In genomic region chr15:87207945-87208580, GRCh38 we compare ENCODE assay signal across 16 cellular contexts.
A peak's percentile ranks its signal among the peaks of the same experiment; 100 is the strongest.
DNase-seq lines count a peak whose midpoint lies in the region; ATAC-seq and TF ChIP-seq lines count a peak whose summit lies in the region.
"Had no signal": no experiment of that assay in that cellular context is flagged by ENCODE, and none has a peak within 500 bp of the region (broad histone marks: within the 10 kb centered on the region; RNA-seq: fewer than 3 reads in every experiment).

No MANE protein-coding gene starts in this region.

- H3F3A ChIP-seq in GM23248 (ENCODE audit: insufficient read depth), result no peaks in the 10 kb centered on the region
- H3F3A ChIP-seq in smooth muscle cell (ENCODE audit: low read depth), result no peaks in the 10 kb centered on the region

- peak; percentile 90 for ATAC-seq in esophagus mucosa
- ATAC-seq: naive thymus-derived CD4-positive, alpha-beta T cell had no signal

- H2AFZ ChIP-seq in GM23248 (no peak overlapping the region), smooth muscle cell (ENCODE audit: low read depth) (no peak overlapping the region)

- H3K79me2 ChIP-seq in GM23248 (ENCODE audit: insufficient read depth) (no peaks in the 10 kb centered on the region), smooth muscle cell (ENCODE audit: low read depth) (no peaks in the 10 kb centered on the region)

- in situ Hi-C loops in GM23248 (cut with MboI), result no loop called here

- TF ChIP-seq CTCF in smooth muscle cell (IDR thresholded peaks at IDR 0.05; ENCODE audit: borderline replicate concordance, insufficient read depth, poor library complexity, severe bottlenecking), result no peak

- H3K27me3 ChIP-seq in GM23248 (replicated peaks; ENCODE audit: insufficient read depth) (no peaks in the 10 kb centered on the region), smooth muscle cell (ENCODE audit: low read depth) (no peaks in the 10 kb centered on the region)
- H3K27me3 ChIP-seq: suprapubic skin had no signal

- no peaks in the 10 kb centered on the region for H3K9me2 ChIP-seq in GM23248 (ENCODE audit: insufficient read depth)

- no peak overlapping the region for H3K27ac ChIP-seq in GM23248
- H3K27ac ChIP-seq in smooth muscle cell (ENCODE audit: low read depth), result peak overlapping the region; percentile 95
- H3K27ac ChIP-seq: left ventricle myocardium inferior, suprapubic skin had no signal

- H3K36me3 ChIP-seq in GM23248 (ENCODE audit: low read depth) (no peaks in the 10 kb centered on the region), smooth muscle cell (ENCODE audit: low read depth) (no peaks in the 10 kb centered on the region)
- H3K36me3 ChIP-seq: left ventricle myocardium inferior, suprapubic skin had no signal

- H3K9ac ChIP-seq in GM23248 (no peak overlapping the region), smooth muscle cell (ENCODE audit: low read depth) (peak overlapping the region; percentile 81)

- H3K4me1 ChIP-seq in GM23248 (ENCODE audit: insufficient read depth), result no peaks in the 10 kb centered on the region
- no peaks in the 10 kb centered on the region for H3K4me1 ChIP-seq in smooth muscle cell (ENCODE audit: low read depth)
- H3K4me1 ChIP-seq: left ventricle myocardium inferior, suprapubic skin had no signal

- H3K4me2 ChIP-seq in GM23248 (ENCODE audit: unreplicated experiment), result no peak overlapping the region
- no peak overlapping the region for H3K4me2 ChIP-seq in smooth muscle cell

- peak; percentile 7 for DNase-seq in GM23248
- DNase-seq in RKO (ENCODE audit: low spot score), result peak; percentile 21
- DNase-seq in smooth muscle cell (lab: John Stamatoyannopoulos, UW; ENCODE audit: unreplicated experiment), result no peak
- no peak for DNase-seq in NCI-H1048 (lab: John Stamatoyannopoulos, UW)
- no peak for DNase-seq in T-helper 2 cell
- DNase-seq in stimulated activated CD4-positive, alpha-beta T cell treated with anti-CD3 and anti-CD28 coated beads, Interleukin-4, amount 100 ng/mL, for 24 hours, result no peak
- DNase-seq: activated CD4-positive, CD25-positive, alpha-beta regulatory T cell treated with anti-CD3 and anti-CD28 coated beads, Interleukin-2, amount 50 U/mL, for 72 hours; activated CD8-positive, alpha-beta memory T cell treated with anti-CD3 and anti-CD28 coated beads, Interleukin-2, amount 50 U/mL, for 4 hours; CD4-positive, alpha-beta T cell; left ventricle myocardium inferior; naive thymus-derived CD4-positive, alpha-beta T cell; NCI-H1092 treated with DMSO at 0.1 percent for 48 hours; NCI-H345; T-helper 1 cell had no signal

- H4K20me1 ChIP-seq in GM23248 (ENCODE audit: insufficient read depth) (no peaks in the 10 kb centered on the region), smooth muscle cell (ENCODE audit: low read depth) (no peaks in the 10 kb centered on the region)

- no peak overlapping the region for H3K4me3 ChIP-seq in GM23248
- no peak overlapping the region for H3K4me3 ChIP-seq in smooth muscle cell
- H3K4me3 ChIP-seq: left ventricle myocardium inferior, suprapubic skin had no signal

- no peaks in the 10 kb centered on the region for H3K9me3 ChIP-seq in GM23248 (ENCODE audit: low read depth)
- no peaks in the 10 kb centered on the region for H3K9me3 ChIP-seq in smooth muscle cell (replicated peaks; ENCODE audit: low read depth)
- H3K9me3 ChIP-seq: left ventricle myocardium inferior, suprapubic skin had no signal

Comparison
In these comparisons a context has a peak if more than half of its experiments do, and no peak if none do; other contexts are left out.
1. DNase-seq: peak in GM23248 (single experiment) and RKO (single experiment); none in smooth muscle cell (single experiment), NCI-H1048 (single experiment), T-helper 2 cell (0 of 5) and stimulated activated CD4-positive, alpha-beta T cell treated with anti-CD3 and anti-CD28 coated beads, Interleukin-4, amount 100 ng/mL, for 24 hours (single experiment).